8 cellular contexts compared by ENCODE assay signal in the genomic region with DNA sequence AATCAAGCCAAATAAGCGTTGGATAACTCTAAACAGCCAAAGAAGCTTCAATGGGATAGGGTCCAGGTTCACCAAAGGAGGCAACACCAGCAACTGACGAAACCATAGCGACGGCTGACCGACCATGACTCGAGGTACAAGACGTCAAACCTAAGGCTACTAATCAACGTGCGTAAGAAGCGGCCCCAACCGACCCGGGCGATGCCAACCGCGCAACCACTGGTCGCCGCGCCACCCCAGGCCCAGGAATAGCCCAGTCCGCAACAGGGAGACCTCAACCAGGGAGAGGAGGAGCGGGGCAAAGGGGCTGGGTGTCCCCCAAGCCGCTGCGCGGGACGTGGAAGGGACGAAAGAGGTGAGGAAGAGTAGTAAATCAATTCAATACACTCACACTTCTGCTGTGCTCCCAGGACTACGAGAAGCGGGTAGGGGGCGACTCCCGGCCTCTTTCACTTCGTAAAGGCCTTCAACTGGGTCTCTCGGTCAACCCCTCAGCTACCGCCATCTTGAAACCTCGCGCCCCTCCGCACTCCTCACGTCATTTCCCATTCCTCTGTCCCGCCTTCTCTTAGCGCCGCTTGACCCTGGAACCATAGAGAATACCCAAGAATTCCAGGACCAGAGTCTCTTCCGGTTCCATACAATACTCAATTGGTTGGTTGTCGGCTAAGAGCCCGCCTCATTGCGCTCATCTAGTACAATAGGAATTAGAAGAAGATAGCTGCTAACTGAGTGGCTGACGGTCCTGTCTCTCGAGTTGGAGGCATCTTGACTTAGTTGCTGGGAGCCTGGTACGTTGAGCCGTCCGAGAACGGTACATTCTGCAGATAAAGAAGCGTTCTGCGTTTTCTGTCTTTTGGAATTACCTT. TPM values are rescaled to one million over a fixed set of nuclear protein-coding genes. Genes with fewer than 3 reads are reported as not detected.
DNase-seq lines count a peak whose midpoint lies in the region; ATAC-seq lines count a peak whose summit lies in the region.

A gene with protein sequence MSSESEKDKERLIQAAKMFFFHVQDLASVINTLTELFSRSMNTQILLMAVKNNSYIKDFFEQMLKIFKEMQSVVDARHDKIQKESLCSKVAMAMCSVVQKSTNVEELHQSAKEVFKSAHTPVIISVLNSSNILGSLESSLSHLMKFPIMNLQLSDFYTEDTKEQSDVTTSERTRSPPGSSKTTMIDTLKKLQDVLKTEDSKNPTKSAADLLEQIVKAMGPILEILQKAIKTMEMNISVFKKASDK (plus strand): TSS at position 710 of the 869 bp plus-strand sequence. CDS start 19,266 bp downstream, outside the sequence.
Gene WBP11 (minus strand): TSS at position 518 of the 869 bp plus-strand sequence. CDS start 2,095 bp downstream, outside the sequence.

- ATAC-seq in GM19395 (IDR thresholded peaks at IDR 0.05; ENCODE audit: unreplicated experiment) (peak; percentile 100), HG03521 (IDR thresholded peaks at IDR 0.05; ENCODE audit: unreplicated experiment) (peak; percentile 98), left lobe of liver (peak; percentile 98)

- DNase-seq in CD1c-positive myeloid dendritic cell (ENCODE audit: extremely low spot score) (peak; percentile 98), NCI-H69 (lab: John Stamatoyannopoulos, UW) (peak; percentile 98), dermis blood vessel endothelial cell (peak; percentile 99), left lobe of liver (ENCODE audit: low spot score) (peak; percentile 95)
- DNase-seq in activated CD4-positive, alpha-beta T cell treated with anti-CD3 and anti-CD28 coated beads, Interleukin-2, amount 50 U/mL, for 1 hour: peak; percentile 83
- DNase-seq in stimulated activated CD4-positive, alpha-beta T cell treated with anti-CD3 and anti-CD28 coated beads, Interleukin-2, amount 100 ng/mL, for 24 hours: peak; percentile 85 to 87

RNA-seq across cellular contexts. Expression of the first gene that starts in this region (rescaled TPM):
- total RNA-seq in dermis blood vessel endothelial cell (1.7 and 2.0 TPM in 2 replicates), left lobe of liver (0.33 TPM)

RNA-seq across cellular contexts. Expression of gene WBP11, which starts in this region (rescaled TPM):
- total RNA-seq in dermis blood vessel endothelial cell (9.5 and 17.4 TPM in 2 replicates), left lobe of liver (15.9 TPM)

Comparison
In these comparisons a context has a peak if more than half of its experiments do, and no peak if none do; other contexts are left out.
1. Peak in every context shown above with its lines: DNase-seq and ATAC-seq.